ENCODE assay signal across 8 cellular contexts in genomic region chr22:45101828-45102227, GRCh38.
DNase-seq lines count a peak whose midpoint lies in the region; ATAC-seq, FAIRE-seq and TF ChIP-seq lines count a peak whose summit lies in the region.

No MANE protein-coding gene starts in this region.

- no peaks in the 10 kb centered on the region for H3K36me3 ChIP-seq in HEK293 (ENCODE audit: control insufficient read depth in 2 of 2, insufficient read depth in 1 of 2, low read length in 2 of 2)
- H3K36me3 ChIP-seq in NT2/D1 (ENCODE audit: insufficient read depth, insufficient read length, low read length): no peaks in the 10 kb centered on the region
- no peaks in the 10 kb centered on the region for H3K36me3 ChIP-seq in bronchial epithelial cell (ENCODE audit: control insufficient read depth, insufficient read depth, low read length)

- H3K27me3 ChIP-seq in NT2/D1 (ENCODE audit: insufficient read depth, insufficient read length) (peaks cover 3% of the 10 kb centered on the region), bronchial epithelial cell (ENCODE audit: control insufficient read depth, insufficient read depth, low read length) (peaks cover 3% of the 10 kb centered on the region)

- POLR2A ChIA-PET in HEK293 (lab: Yijun Ruan, JAX): no interaction called here

- H3K4me3 ChIP-seq in HEK293 (ENCODE audit: low read depth, low read length) (no peak overlapping the region), NT2/D1 (ENCODE audit: insufficient read length, low read depth) (no peak overlapping the region), bronchial epithelial cell (ENCODE audit: low read depth, low read length) (no peak overlapping the region)

- DNase-seq in Caki2 (ENCODE audit: low read depth): peak; percentile 57
- DNase-seq in NT2/D1 (ENCODE audit: low read depth, low spot score): peak; percentile 46
- DNase-seq in bronchial epithelial cell (ENCODE audit: low read depth): peak; percentile 51
- peak; percentile 14 for DNase-seq in kidney glomerular epithelial cell (lab: John Stamatoyannopoulos, UW)
- peak; percentile 45 for DNase-seq in stimulated activated naive CD8-positive, alpha-beta T cell treated with anti-CD3 and anti-CD28 coated beads, Interleukin-15, Interleukin-2, amounts not matched to agents 100 U/mL and 50 U/mL, for 24 hours
- DNase-seq in T1000 (lab: John Stamatoyannopoulos, UW): no peak

- peak; percentile 70 for ATAC-seq in stimulated activated naive CD8-positive, alpha-beta T cell treated with anti-CD3 and anti-CD28 coated beads, Interleukin-15, Interleukin-2, amounts not matched to agents 100 U/mL and 50 U/mL, for 24 hours
- no peak for ATAC-seq in HG03565 (IDR thresholded peaks at IDR 0.05; ENCODE audit: unreplicated experiment)

- FAIRE-seq in bronchial epithelial cell (lab: Jason Lieb, UNC): no peak

- H3K4me1 ChIP-seq in HEK293 (ENCODE audit: control insufficient read depth, insufficient read depth, low read length): no peaks in the 10 kb centered on the region
- H3K4me1 ChIP-seq in NT2/D1 (ENCODE audit: insufficient read depth, insufficient read length): no peaks in the 10 kb centered on the region

- CTCF ChIA-PET in HEK293 (lab: Yijun Ruan, JAX): interaction anchor here (0.6 to 1.4 kb wide), 5 partner anchors 18 to 127 kb away, joined by 3 to 4 read pairs (median 3); no protein-coding TSS in a partner anchor

- H3K9me3 ChIP-seq in HEK293 (ENCODE audit: control insufficient read depth, insufficient read depth, low read depth, low read length): no peaks in the 10 kb centered on the region
- no peaks in the 10 kb centered on the region for H3K9me3 ChIP-seq in NT2/D1 (ENCODE audit: insufficient read depth, low read length)

- H3K27ac ChIP-seq in HEK293 (ENCODE audit: extremely low read depth, low read depth, low read length): no peak overlapping the region

- TF ChIP-seq CTCF in HEK293 (tag by site-specific recombination; IDR thresholded peaks at IDR 0.05) (peak; percentile 23; the same call in 1 of the 2 replicates), bronchial epithelial cell (IDR thresholded peaks at IDR 0.05; ENCODE audit: insufficient read depth, low read length, severe bottlenecking) (peak; percentile 75)

- no peak overlapping the region for H3K9ac ChIP-seq in NT2/D1 (ENCODE audit: insufficient read length, low read depth)

- in situ Hi-C loops in Caki2 (cut with HindIII; ENCODE audit: low pct_unique_long_range_greater_than_20kb, low sequenced_read_pairs): no loop called here

TF ChIP-seq in HEK293, 187 proteins besides CTCF, POLR2A, EP300 and RAD21:
- TF ChIP-seq ZBTB48 (tag by site-specific recombination; IDR thresholded peaks at IDR 0.05): peak; percentile 46; the same call in 1 of the 2 replicates
- TF ChIP-seq, protein P1, sequence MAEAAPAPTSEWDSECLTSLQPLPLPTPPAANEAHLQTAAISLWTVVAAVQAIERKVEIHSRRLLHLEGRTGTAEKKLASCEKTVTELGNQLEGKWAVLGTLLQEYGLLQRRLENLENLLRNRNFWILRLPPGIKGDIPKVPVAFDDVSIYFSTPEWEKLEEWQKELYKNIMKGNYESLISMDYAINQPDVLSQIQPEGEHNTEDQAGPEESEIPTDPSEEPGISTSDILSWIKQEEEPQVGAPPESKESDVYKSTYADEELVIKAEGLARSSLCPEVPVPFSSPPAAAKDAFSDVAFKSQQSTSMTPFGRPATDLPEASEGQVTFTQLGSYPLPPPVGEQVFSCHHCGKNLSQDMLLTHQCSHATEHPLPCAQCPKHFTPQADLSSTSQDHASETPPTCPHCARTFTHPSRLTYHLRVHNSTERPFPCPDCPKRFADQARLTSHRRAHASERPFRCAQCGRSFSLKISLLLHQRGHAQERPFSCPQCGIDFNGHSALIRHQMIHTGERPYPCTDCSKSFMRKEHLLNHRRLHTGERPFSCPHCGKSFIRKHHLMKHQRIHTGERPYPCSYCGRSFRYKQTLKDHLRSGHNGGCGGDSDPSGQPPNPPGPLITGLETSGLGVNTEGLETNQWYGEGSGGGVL (tag by site-specific recombination; IDR thresholded peaks at IDR 0.05): no peak
- no peak for TF ChIP-seq YY2 (tag by site-specific recombination; IDR thresholded peaks at IDR 0.05)
- no peak for TF ChIP-seq ZNF488 (tag by site-specific recombination; IDR thresholded peaks at IDR 0.05)
- TF ChIP-seq GLI2 (tag by site-specific recombination; IDR thresholded peaks at IDR 0.05; ENCODE audit: borderline replicate concordance, low read depth): no peak
- TF ChIP-seq ZNF596 (tag by site-specific recombination; IDR thresholded peaks at IDR 0.05): no peak
- TF ChIP-seq ZNF157 (tag by site-specific recombination; IDR thresholded peaks at IDR 0.05): no peak
- peak; percentile 65 for TF ChIP-seq ZNF654 (tag by site-specific recombination; IDR thresholded peaks at IDR 0.05; ENCODE audit: low read depth)
- no peak for TF ChIP-seq SETDB1 (IDR thresholded peaks at IDR 0.05; ENCODE audit: insufficient read length, low read length)
- TF ChIP-seq TSHZ1 (tag by site-specific recombination; IDR thresholded peaks at IDR 0.05; ENCODE audit: borderline replicate concordance): no peak
- TF ChIP-seq ZNF830 (tag by site-specific recombination; IDR thresholded peaks at IDR 0.05; ENCODE audit: low read depth): no peak
- TF ChIP-seq RBAK (tag by site-specific recombination; IDR thresholded peaks at IDR 0.05): no peak
- TF ChIP-seq ZNF677 (tag by site-specific recombination; IDR thresholded peaks at IDR 0.05): no peak
- TF ChIP-seq SP2 (tag by site-specific recombination; IDR thresholded peaks at IDR 0.05): no peak
